Comparison of ENCODE assay signal across 2 cellular contexts in the genomic region with DNA sequence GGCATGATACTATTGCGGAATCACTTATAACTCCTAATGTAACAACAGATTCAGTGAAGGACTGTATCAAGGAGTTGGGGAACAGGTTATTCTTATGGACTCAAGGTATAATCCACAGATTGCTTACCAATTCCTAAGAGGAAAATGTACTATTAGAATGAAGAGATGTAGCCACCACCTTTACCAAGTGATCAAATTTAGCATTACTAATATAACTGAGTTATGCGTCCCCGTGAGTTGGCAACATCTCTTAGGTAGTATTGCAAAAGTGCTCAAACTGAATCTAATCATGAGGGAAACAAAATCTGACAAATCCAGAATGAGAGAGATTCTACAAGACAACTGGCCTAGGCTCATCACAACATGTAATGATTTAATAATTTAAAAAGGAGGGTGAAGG.
TF ChIP-seq lines count a peak whose summit lies in the region.

No MANE protein-coding gene starts in this region.

TF ChIP-seq in A549, 52 proteins besides CTCF, POLR2A, EP300 and RAD21:
- TF ChIP-seq TP53 (CRISPR knock-in tag; IDR thresholded peaks at IDR 0.05) (no peak), CBX8 (IDR thresholded peaks at IDR 0.05) (no peak), MAFK (IDR thresholded peaks at IDR 0.05; ENCODE audit: partially characterized antibody) (no peak), HOXA7 (CRISPR knock-in tag; IDR thresholded peaks at IDR 0.05) (no peak), ZC3H11A (IDR thresholded peaks at IDR 0.05) (no peak), EHF (CRISPR knock-in tag; IDR thresholded peaks at IDR 0.05) (no peak), HOXB13 (CRISPR knock-in tag; IDR thresholded peaks at IDR 0.05; ENCODE audit: low read depth) (no peak), ZNF302 (CRISPR knock-in tag; IDR thresholded peaks at IDR 0.05) (no peak), ZFP36 (IDR thresholded peaks at IDR 0.05; ENCODE audit: borderline replicate concordance, partially characterized antibody) (no peak), FOSB (CRISPR knock-in tag; IDR thresholded peaks at IDR 0.05) (no peak)
- TF ChIP-seq, protein P1, sequence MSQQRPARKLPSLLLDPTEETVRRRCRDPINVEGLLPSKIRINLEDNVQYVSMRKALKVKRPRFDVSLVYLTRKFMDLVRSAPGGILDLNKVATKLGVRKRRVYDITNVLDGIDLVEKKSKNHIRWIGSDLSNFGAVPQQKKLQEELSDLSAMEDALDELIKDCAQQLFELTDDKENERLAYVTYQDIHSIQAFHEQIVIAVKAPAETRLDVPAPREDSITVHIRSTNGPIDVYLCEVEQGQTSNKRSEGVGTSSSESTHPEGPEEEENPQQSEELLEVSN (IDR thresholded peaks at IDR 0.05; ENCODE audit: borderline replicate concordance, low read depth) = no peak
- TF ChIP-seq, protein P2, sequence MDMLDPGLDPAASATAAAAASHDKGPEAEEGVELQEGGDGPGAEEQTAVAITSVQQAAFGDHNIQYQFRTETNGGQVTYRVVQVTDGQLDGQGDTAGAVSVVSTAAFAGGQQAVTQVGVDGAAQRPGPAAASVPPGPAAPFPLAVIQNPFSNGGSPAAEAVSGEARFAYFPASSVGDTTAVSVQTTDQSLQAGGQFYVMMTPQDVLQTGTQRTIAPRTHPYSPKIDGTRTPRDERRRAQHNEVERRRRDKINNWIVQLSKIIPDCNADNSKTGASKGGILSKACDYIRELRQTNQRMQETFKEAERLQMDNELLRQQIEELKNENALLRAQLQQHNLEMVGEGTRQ (IDR thresholded peaks at IDR 0.05) = no peak

TF ChIP-seq in HCT116, 20 proteins besides CTCF, POLR2A, EP300 and RAD21:
- TF ChIP-seq, protein P3, sequence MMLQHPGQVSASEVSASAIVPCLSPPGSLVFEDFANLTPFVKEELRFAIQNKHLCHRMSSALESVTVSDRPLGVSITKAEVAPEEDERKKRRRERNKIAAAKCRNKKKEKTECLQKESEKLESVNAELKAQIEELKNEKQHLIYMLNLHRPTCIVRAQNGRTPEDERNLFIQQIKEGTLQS (IDR thresholded peaks at IDR 0.05) = no peak
- TF ChIP-seq ZFX (IDR thresholded peaks at IDR 0.05) (no peak), FOSL1 (IDR thresholded peaks at IDR 0.05; ENCODE audit: low read depth) (no peak), EGR1 (IDR thresholded peaks at IDR 0.05; ENCODE audit: low read depth) (no peak), POLR2AphosphoS5 (IDR thresholded peaks at IDR 0.05; ENCODE audit: low read depth, low read length) (no peak), SRF (IDR thresholded peaks at IDR 0.05; ENCODE audit: low read depth) (no peak), SP1 (IDR thresholded peaks at IDR 0.05; ENCODE audit: low read depth) (no peak)
- TF ChIP-seq, protein P4, sequence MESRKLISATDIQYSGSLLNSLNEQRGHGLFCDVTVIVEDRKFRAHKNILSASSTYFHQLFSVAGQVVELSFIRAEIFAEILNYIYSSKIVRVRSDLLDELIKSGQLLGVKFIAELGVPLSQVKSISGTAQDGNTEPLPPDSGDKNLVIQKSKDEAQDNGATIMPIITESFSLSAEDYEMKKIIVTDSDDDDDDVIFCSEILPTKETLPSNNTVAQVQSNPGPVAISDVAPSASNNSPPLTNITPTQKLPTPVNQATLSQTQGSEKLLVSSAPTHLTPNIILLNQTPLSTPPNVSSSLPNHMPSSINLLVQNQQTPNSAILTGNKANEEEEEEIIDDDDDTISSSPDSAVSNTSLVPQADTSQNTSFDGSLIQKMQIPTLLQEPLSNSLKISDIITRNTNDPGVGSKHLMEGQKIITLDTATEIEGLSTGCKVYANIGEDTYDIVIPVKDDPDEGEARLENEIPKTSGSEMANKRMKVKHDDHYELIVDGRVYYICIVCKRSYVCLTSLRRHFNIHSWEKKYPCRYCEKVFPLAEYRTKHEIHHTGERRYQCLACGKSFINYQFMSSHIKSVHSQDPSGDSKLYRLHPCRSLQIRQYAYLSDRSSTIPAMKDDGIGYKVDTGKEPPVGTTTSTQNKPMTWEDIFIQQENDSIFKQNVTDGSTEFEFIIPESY (IDR thresholded peaks at IDR 0.05; ENCODE audit: extremely low read depth, insufficient replicate concordance, low read length) = no peak
- TF ChIP-seq, protein P5, sequence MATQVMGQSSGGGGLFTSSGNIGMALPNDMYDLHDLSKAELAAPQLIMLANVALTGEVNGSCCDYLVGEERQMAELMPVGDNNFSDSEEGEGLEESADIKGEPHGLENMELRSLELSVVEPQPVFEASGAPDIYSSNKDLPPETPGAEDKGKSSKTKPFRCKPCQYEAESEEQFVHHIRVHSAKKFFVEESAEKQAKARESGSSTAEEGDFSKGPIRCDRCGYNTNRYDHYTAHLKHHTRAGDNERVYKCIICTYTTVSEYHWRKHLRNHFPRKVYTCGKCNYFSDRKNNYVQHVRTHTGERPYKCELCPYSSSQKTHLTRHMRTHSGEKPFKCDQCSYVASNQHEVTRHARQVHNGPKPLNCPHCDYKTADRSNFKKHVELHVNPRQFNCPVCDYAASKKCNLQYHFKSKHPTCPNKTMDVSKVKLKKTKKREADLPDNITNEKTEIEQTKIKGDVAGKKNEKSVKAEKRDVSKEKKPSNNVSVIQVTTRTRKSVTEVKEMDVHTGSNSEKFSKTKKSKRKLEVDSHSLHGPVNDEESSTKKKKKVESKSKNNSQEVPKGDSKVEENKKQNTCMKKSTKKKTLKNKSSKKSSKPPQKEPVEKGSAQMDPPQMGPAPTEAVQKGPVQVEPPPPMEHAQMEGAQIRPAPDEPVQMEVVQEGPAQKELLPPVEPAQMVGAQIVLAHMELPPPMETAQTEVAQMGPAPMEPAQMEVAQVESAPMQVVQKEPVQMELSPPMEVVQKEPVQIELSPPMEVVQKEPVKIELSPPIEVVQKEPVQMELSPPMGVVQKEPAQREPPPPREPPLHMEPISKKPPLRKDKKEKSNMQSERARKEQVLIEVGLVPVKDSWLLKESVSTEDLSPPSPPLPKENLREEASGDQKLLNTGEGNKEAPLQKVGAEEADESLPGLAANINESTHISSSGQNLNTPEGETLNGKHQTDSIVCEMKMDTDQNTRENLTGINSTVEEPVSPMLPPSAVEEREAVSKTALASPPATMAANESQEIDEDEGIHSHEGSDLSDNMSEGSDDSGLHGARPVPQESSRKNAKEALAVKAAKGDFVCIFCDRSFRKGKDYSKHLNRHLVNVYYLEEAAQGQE (IDR thresholded peaks at IDR 0.05; ENCODE audit: low read depth) = no peak
